In the genomic region with DNA sequence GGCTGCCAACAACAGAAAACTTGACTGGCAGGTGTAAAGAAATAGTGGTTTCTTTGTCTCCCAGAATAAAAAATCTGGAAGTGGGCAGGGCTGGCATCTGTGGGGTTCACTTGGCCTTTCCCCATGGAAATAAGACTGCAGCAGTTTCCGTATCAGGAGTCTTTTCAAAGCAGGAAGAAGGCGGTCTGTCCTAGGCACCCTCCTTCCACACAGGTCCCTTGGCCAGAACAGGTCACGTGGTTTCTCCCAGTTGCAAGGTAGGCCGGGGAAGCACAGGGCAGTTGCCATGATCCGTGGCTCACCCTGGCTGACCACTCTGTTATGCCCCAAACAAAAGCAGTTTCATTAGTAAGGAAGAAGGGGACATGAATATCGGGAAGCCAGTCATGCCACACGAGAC, we compare ENCODE assay signal across 1 cellular context.
TF ChIP-seq lines count a peak whose summit lies in the region.

No MANE protein-coding gene starts in this region.

TF ChIP-seq in HepG2, 621 proteins besides CTCF, POLR2A, EP300 and RAD21:
- TF ChIP-seq POGZ (CRISPR knock-in tag; IDR thresholded peaks at IDR 0.05) (no peak), HOXA9 (CRISPR knock-in tag; IDR thresholded peaks at IDR 0.05; ENCODE audit: borderline replicate concordance) (no peak), PRPF4 (IDR thresholded peaks at IDR 0.05; ENCODE audit: low read depth, low read length, poor library complexity, severe bottlenecking) (no peak), PHF20 (CRISPR knock-in tag; IDR thresholded peaks at IDR 0.05) (no peak), RAD51 (IDR thresholded peaks at IDR 0.05; ENCODE audit: borderline replicate concordance) (peak; percentile 92), USF2 (IDR thresholded peaks at IDR 0.05; ENCODE audit: low read depth, low read length) (peak; percentile 78), USF2 (CRISPR knock-in tag; IDR thresholded peaks at IDR 0.05; ENCODE audit: borderline replicate concordance) (peak; percentile 69; the same call in 1 of the 2 replicates), FOXJ3 (CRISPR knock-in tag; IDR thresholded peaks at IDR 0.05; ENCODE audit: borderline replicate concordance) (no peak), ZFY (CRISPR knock-in tag; IDR thresholded peaks at IDR 0.05) (no peak), ATF6 (CRISPR knock-in tag; conservative IDR thresholded peaks at IDR 0.05) (no peak), SRSF1 (optimal IDR thresholded peaks at IDR 0.05; ENCODE audit: low read depth, low read length) (no peak), ZFX (CRISPR knock-in tag; IDR thresholded peaks at IDR 0.05; ENCODE audit: low read depth) (0 out of 2 replicates have a peak, but pooled peaks have one; percentile 31), MAX (IDR thresholded peaks at IDR 0.05) (0 out of 2 replicates have a peak, but pooled peaks have one; percentile 14)
